Comparison of ENCODE assay signal across 8 cellular contexts in genomic region chr21:29299906-29300546, GRCh38. TPM values are rescaled to one million over a fixed set of nuclear protein-coding genes. Genes with fewer than 3 reads are reported as not detected.
A peak's percentile ranks its signal among the peaks of the same experiment; 100 is the strongest.
DNase-seq lines count a peak whose midpoint lies in the region; ATAC-seq and TF ChIP-seq lines count a peak whose summit lies in the region.

No MANE protein-coding gene starts in this region.

- H3K4me1 ChIP-seq in stomach = peaks cover 35 to 61% (median 51%) of the 10 kb centered on the region in 4 donors

- no peak for TF ChIP-seq POLR2A in stomach (IDR thresholded peaks at IDR 0.05)

- H3K27me3 ChIP-seq in stomach = no peaks in the 10 kb centered on the region

- peaks cover 67% of the 10 kb centered on the region for H3K4me1 Mint-ChIP-seq in activated CD8-positive, alpha-beta T cell treated with anti-CD3 and anti-CD28 coated beads for 36 hours (ENCODE audit: low read depth)

- no peaks in the 10 kb centered on the region for H3K27me3 Mint-ChIP-seq in activated CD8-positive, alpha-beta T cell treated with anti-CD3 and anti-CD28 coated beads for 36 hours

- peaks cover 15% of the 10 kb centered on the region for H3K9me3 Mint-ChIP-seq in activated CD8-positive, alpha-beta T cell treated with anti-CD3 and anti-CD28 coated beads for 36 hours

- intact Hi-C loops in activated CD8-positive, alpha-beta T cell treated with anti-CD3 and anti-CD28 coated beads for 36 hours (cut with micrococcal nuclease) = loop anchor here (2.0 to 5.0 kb wide), 4 partner anchors 42 to 221 kb away; no protein-coding TSS in a partner anchor
- intact Hi-C loops in stomach (cut with DNase I; ENCODE audit: low total_unique reads) = no loop called here

- H3K27ac ChIP-seq in epithelial cell of prostate (peak overlapping the region; percentile 92), stomach (peak overlapping the region; percentile 8 to 98 (median 93))

- no peak for TF ChIP-seq CTCF in activated CD8-positive, alpha-beta T cell treated with anti-CD3 and anti-CD28 coated beads for 36 hours (IDR thresholded peaks at IDR 0.05)
- no peak for TF ChIP-seq CTCF in stomach (IDR thresholded peaks at IDR 0.05)

- DNase-seq in COLO668 (lab: John Stamatoyannopoulos, UW; ENCODE audit: unreplicated experiment) (peak; percentile 75), NCI-H82 (lab: John Stamatoyannopoulos, UW) (peak; percentile 84), epithelial cell of prostate (ENCODE audit: low read depth, low spot score) (peak; percentile 95), mucosa of gallbladder (ENCODE audit: low spot score) (peak; percentile 53), stomach (peak; percentile 39)
- peak; percentile 75 for DNase-seq in activated CD8-positive, alpha-beta T cell treated with anti-CD3 and anti-CD28 coated beads for 36 hours

- POLR2A ChIA-PET in activated CD8-positive, alpha-beta T cell treated with anti-CD3 and anti-CD28 coated beads for 36 hours (lab: Charles Lee) = interaction anchor here (0.7 to 3.9 kb wide), 22 partner anchors 10 to 225 kb away, joined by 3 to 50 read pairs (median 6); partner anchors contain the start of gene CCT8

- no peak for TF ChIP-seq EP300 in stomach (IDR thresholded peaks at IDR 0.05)

- WGBS in stomach, 5 donors = 29 to 45% (median 34%) methylated on average over 10 of the region's 10 CpGs

- peak overlapping the region; percentile 87 for H3K4me3 Mint-ChIP-seq in activated CD8-positive, alpha-beta T cell treated with anti-CD3 and anti-CD28 coated beads for 36 hours

- peak; percentile 42 for ATAC-seq in GM19455 (IDR thresholded peaks at IDR 0.05; ENCODE audit: unreplicated experiment)
- ATAC-seq in HG03521 (IDR thresholded peaks at IDR 0.05; ENCODE audit: unreplicated experiment) = peak; percentile 37
- ATAC-seq in activated CD8-positive, alpha-beta T cell treated with anti-CD3 and anti-CD28 coated beads for 36 hours = peak; percentile 37

- H3K27ac Mint-ChIP-seq in activated CD8-positive, alpha-beta T cell treated with anti-CD3 and anti-CD28 coated beads for 36 hours = peak overlapping the region; percentile 94

- no peaks in the 10 kb centered on the region for H3K36me3 ChIP-seq in stomach

- H3K9me3 ChIP-seq in stomach = no peaks in the 10 kb centered on the region

- peaks cover 19% of the 10 kb centered on the region for H3K36me3 Mint-ChIP-seq in activated CD8-positive, alpha-beta T cell treated with anti-CD3 and anti-CD28 coated beads for 36 hours (ENCODE audit: low read depth)

- peak overlapping the region; percentile 62 to 97 (median 72) for H3K4me3 ChIP-seq in stomach

- CTCF ChIA-PET in activated CD8-positive, alpha-beta T cell treated with anti-CD3 and anti-CD28 coated beads for 36 hours (lab: Charles Lee) = interaction anchor here (0.7 to 1.8 kb wide), 18 partner anchors 10 to 226 kb away, joined by 3 to 6 read pairs (median 3); no protein-coding TSS in a partner anchor

RNA-seq across cellular contexts. Expression of gene BACH1, which starts 1.3 kb away (rescaled TPM):
- 10 to 100 TPM; 27.3 to 28.2 TPM for total RNA-seq in activated CD8-positive, alpha-beta T cell treated with anti-CD3 and anti-CD28 coated beads for 36 hours
- 50.0 TPM for total RNA-seq in mucosa of gallbladder
- 100 to 1,000 TPM in 1 of 5 donors, 10 to 100 TPM in 4; 17.7 to 107 (median 33.9) TPM for total RNA-seq in stomach
- 1 to 10 TPM; 4.2 to 9.8 (median 5.4) TPM for polyA plus RNA-seq in stomach

Comparison
In these comparisons a context has a peak if more than half of its experiments do, and no peak if none do; other contexts are left out.
1. Peak in every context shown above with its lines: DNase-seq, ATAC-seq, H3K4me3 ChIP-seq and H3K27ac ChIP-seq.
2. DNase-seq: peak in every context shown above with its lines; median percentile 95 in epithelial cell of prostate; 84 in NCI-H82; 75 in COLO668; 75 in activated CD8-positive, alpha-beta T cell treated with anti-CD3 and anti-CD28 coated beads for 36 hours; 53 in mucosa of gallbladder; 39 in stomach.